In genomic region chr4:185290656-185291055, GRCh38 we compare ENCODE assay signal across 22 cellular contexts.
A peak's percentile ranks its signal among the peaks of the same experiment; 100 is the strongest.
DNase-seq lines count a peak whose midpoint lies in the region; ATAC-seq, FAIRE-seq and TF ChIP-seq lines count a peak whose summit lies in the region.
"Had no signal": no experiment of that assay in that cellular context is flagged by ENCODE, and none has a peak within 500 bp of the region (broad histone marks: within the 10 kb centered on the region; RNA-seq: fewer than 3 reads in every experiment).

No MANE protein-coding gene starts in this region.

- ATAC-seq in GM12878 (no peak), upper lobe of right lung (no peak)
- ATAC-seq in activated T-cell treated with anti-CD3 and anti-CD28 coated beads, Interleukin-2, amount 50 U/mL, for 72 hours (replicated peaks in 1 of 2) = no peak
- ATAC-seq: GM23338 had no signal

- no peak for TF ChIP-seq EP300 in GM12878 (IDR thresholded peaks at IDR 0.05; ENCODE audit: borderline replicate concordance in 1 of 2, control insufficient read depth in 1 of 2, low read depth in 2 of 2, low read length in 2 of 2)

- H3K36me3 Mint-ChIP-seq in endothelial cell (ENCODE audit: low read depth, unreplicated experiment) (peaks cover 4% of the 10 kb centered on the region), nephron progenitor cell (ENCODE audit: low read depth) (peaks cover 32% of the 10 kb centered on the region)
- peaks cover 0 to 4% of the 10 kb centered on the region in 2 donors for H3K36me3 Mint-ChIP-seq in activated T-cell treated with anti-CD3 and anti-CD28 coated beads, Interleukin-2, amount 50 U/mL, for 72 hours (ENCODE audit: insufficient read depth in 2 of 2)

- no peak for TF ChIP-seq RAD21 in GM12878 (IDR thresholded peaks at IDR 0.05; ENCODE audit: insufficient read depth, low read depth, low read length)

- H3K9me3 ChIP-seq in GM12878 (replicated peaks; ENCODE audit: control insufficient read depth, insufficient read depth, low read length) = no peaks in the 10 kb centered on the region
- no peaks in the 10 kb centered on the region for H3K9me3 ChIP-seq in upper lobe of right lung
- H3K9me3 ChIP-seq: BE2C had no signal

- H3K9ac ChIP-seq in GM12878 (ENCODE audit: control insufficient read depth, insufficient read depth, low read length) = no peak overlapping the region

- H3K27ac ChIP-seq in GM12878 (ENCODE audit: control insufficient read depth, insufficient read depth) (no peak overlapping the region), upper lobe of right lung (peak overlapping the region; percentile 19)

- no peak overlapping the region for H3K4me3 ChIP-seq in GM12878
- peak overlapping the region; percentile 2 for H3K4me3 ChIP-seq in upper lobe of right lung
- H3K4me3 ChIP-seq: GM23338 had no signal

- RAD21 ChIA-PET in GM12878 (lab: Charles Lee; ENCODE audit: unreplicated experiment) = no interaction called here

- SMC1A ChIA-PET in GM12878 (lab: Charles Lee; ENCODE audit: uncharacterized antibody, unreplicated experiment) = interaction anchor here (0.8 to 1.5 kb wide), 3 partner anchors 15 to 167 kb away, joined by 3 to 4 read pairs (median 3); no protein-coding TSS in a partner anchor

- H3K4me3 Mint-ChIP-seq in endothelial cell (ENCODE audit: unreplicated experiment) (peak overlapping the region; percentile 14), nephron progenitor cell (no peak overlapping the region)
- no peak overlapping the region for H3K4me3 Mint-ChIP-seq in activated T-cell treated with anti-CD3 and anti-CD28 coated beads, Interleukin-2, amount 50 U/mL, for 72 hours
- H3K4me3 Mint-ChIP-seq: CD4-positive, CD25-positive, alpha-beta regulatory T cell; CD8-positive, alpha-beta memory T cell; GM23338 had no signal

- TF ChIP-seq CTCF in GM12878 (IDR thresholded peaks at IDR 0.05 in 2 of 3, conservative IDR thresholded peaks at IDR 0.05 in 1 of 3; ENCODE audit: control insufficient read depth in 2 of 3, extremely low read depth in 1 of 3, insufficient read depth in 1 of 3, low read depth in 3 of 3, low read length in 3 of 3) = no peak
- no peak for TF ChIP-seq CTCF in endothelial cell (IDR thresholded peaks at IDR 0.05; ENCODE audit: unreplicated experiment)
- no peak for TF ChIP-seq CTCF in nephron progenitor cell (IDR thresholded peaks at IDR 0.05)
- TF ChIP-seq CTCF in upper lobe of right lung (IDR thresholded peaks at IDR 0.05) = no peak

- POLR2A ChIA-PET in GM12878 (lab: Charles Lee) = interaction anchor here (0.7 kb wide), 1 partner anchor 9 kb away, joined by 3 read pairs; no protein-coding TSS in a partner anchor

- 66% methylated on average over 5 of the region's 5 CpGs for WGBS in GM12878 (ENCODE audit: insufficient coverage, insufficient replicate concordance, low lambda C conversion rate, missing lambda C conversion rate)

- H3K27ac Mint-ChIP-seq in endothelial cell (ENCODE audit: unreplicated experiment) (peak overlapping the region; percentile 83), nephron progenitor cell (peak overlapping the region; percentile 22)
- H3K27ac Mint-ChIP-seq in activated T-cell treated with anti-CD3 and anti-CD28 coated beads, Interleukin-2, amount 50 U/mL, for 72 hours = no peak overlapping the region
- H3K27ac Mint-ChIP-seq: GM23338 had no signal

- in situ Hi-C loops in GM12878 (cut with MboI) = no loop called here

- intact Hi-C loops in GM12878 (cut with micrococcal nuclease; ENCODE audit: unreplicated experiment) = no loop called here
- intact Hi-C loops in upper lobe of right lung (cut with DNase I) = no loop called here

- H3K4me1 ChIP-seq in GM12878 (ENCODE audit: control insufficient read depth, insufficient read depth, low read length) (no peaks in the 10 kb centered on the region), upper lobe of right lung (no peaks in the 10 kb centered on the region)
- H3K4me1 ChIP-seq: BE2C had no signal

- H3K9me3 Mint-ChIP-seq in endothelial cell (ENCODE audit: unreplicated experiment) (no peaks in the 10 kb centered on the region), nephron progenitor cell (peaks cover 17% of the 10 kb centered on the region)
- H3K9me3 Mint-ChIP-seq in activated T-cell treated with anti-CD3 and anti-CD28 coated beads, Interleukin-2, amount 50 U/mL, for 72 hours = no peaks in the 10 kb centered on the region
- H3K9me3 Mint-ChIP-seq: CD4-positive, CD25-positive, alpha-beta regulatory T cell; GM23338 had no signal

- no peak for TF ChIP-seq POLR2A in GM12878 (IDR thresholded peaks at IDR 0.05; ENCODE audit: low read depth, low read length)

- no peaks in the 10 kb centered on the region for H3K79me2 ChIP-seq in GM12878 (ENCODE audit: control insufficient read depth, insufficient read depth, low read length)

- TSS peak; percentile 2 for BruUV-seq in GM12878 (replicated peaks; lab: Mats Ljungman, UMichigan)

- CTCF ChIA-PET in GM12878 (lab: Yijun Ruan, JAX) = no interaction called here

- peaks cover 2% of the 10 kb centered on the region for H3K27me3 Mint-ChIP-seq in endothelial cell (ENCODE audit: unreplicated experiment)
- no peaks in the 10 kb centered on the region for H3K27me3 Mint-ChIP-seq in nephron progenitor cell (ENCODE audit: low read depth, poor library complexity)
- H3K27me3 Mint-ChIP-seq in activated T-cell treated with anti-CD3 and anti-CD28 coated beads, Interleukin-2, amount 50 U/mL, for 72 hours (ENCODE audit: low read depth) = no peaks in the 10 kb centered on the region
- H3K27me3 Mint-ChIP-seq: CD4-positive, CD25-positive, alpha-beta regulatory T cell; CD8-positive, alpha-beta memory T cell had no signal

- H3K27me3 ChIP-seq in GM12878 (replicated peaks in 1 of 2; ENCODE audit: control insufficient read depth in 2 of 2, insufficient read depth in 2 of 2, low read length in 1 of 2) (no peaks in the 10 kb centered on the region), upper lobe of right lung (no peaks in the 10 kb centered on the region)
- H3K27me3 ChIP-seq: BE2C had no signal

- H3K4me1 Mint-ChIP-seq in endothelial cell (ENCODE audit: unreplicated experiment) (peaks cover 33% of the 10 kb centered on the region), nephron progenitor cell (peaks cover 23% of the 10 kb centered on the region)
- no peaks in the 10 kb centered on the region for H3K4me1 Mint-ChIP-seq in activated T-cell treated with anti-CD3 and anti-CD28 coated beads, Interleukin-2, amount 50 U/mL, for 72 hours (ENCODE audit: low read depth)
- H3K4me1 Mint-ChIP-seq: CD4-positive, CD25-positive, alpha-beta regulatory T cell; CD8-positive, alpha-beta memory T cell had no signal

- H4K20me1 ChIP-seq in GM12878 (ENCODE audit: control insufficient read depth, insufficient read depth) = no peaks in the 10 kb centered on the region; the same call in 1 of the 2 replicates

- H2AFZ ChIP-seq in GM12878 (ENCODE audit: control insufficient read depth, low read depth, low read length) = no peak overlapping the region
- H2AFZ ChIP-seq: GM23338 had no signal

- peaks cover 13 to 55% of the 10 kb centered on the region in 2 experiments for H3K36me3 ChIP-seq in GM12878 (ENCODE audit: control insufficient read depth in 2 of 2, insufficient read depth in 2 of 2, low read length in 1 of 2)
- peaks cover 32% of the 10 kb centered on the region for H3K36me3 ChIP-seq in upper lobe of right lung
- H3K36me3 ChIP-seq: BE2C had no signal

- no peak overlapping the region for H3K4me2 ChIP-seq in GM12878 (ENCODE audit: control insufficient read depth, insufficient read depth)
- H3K4me2 ChIP-seq: GM23338 had no signal

- FAIRE-seq in GM12878 (lab: Jason Lieb, UNC) = no peak
- FAIRE-seq: A204.1, GM12891, GM19239 had no signal

- no peak for DNase-seq in GM12878 (ENCODE audit: low read depth, low spot score)
- DNase-seq in endothelial cell (ENCODE audit: low spot score) = no peak
- no peak for DNase-seq in nephron progenitor cell
- DNase-seq in upper lobe of right lung = no peak
- DNase-seq in activated T-cell treated with anti-CD3 and anti-CD28 coated beads, Interleukin-2, amount 50 U/mL, for 72 hours = no peak
- no peak for DNase-seq in HCEC 1CT
- no peak for DNase-seq in mucosa of gallbladder (ENCODE audit: low spot score)
- DNase-seq: ACHN; BE2C; C1 segment of cervical spinal cord; CD4-positive, CD25-positive, alpha-beta regulatory T cell; CD8-positive, alpha-beta memory T cell; COR-L47; DMS 273 treated with DMSO at 0.1 percent for 48 hours; DMS53; DND-41; EL; H7 had no signal

TF ChIP-seq in GM12878, 131 proteins besides CTCF, POLR2A, EP300 and RAD21:
- TF ChIP-seq PBX3 (IDR thresholded peaks at IDR 0.05; ENCODE audit: insufficient replicate concordance, low read depth, low read length) (no peak), ELK1 (IDR thresholded peaks at IDR 0.05; ENCODE audit: low read depth, low read length) (no peak), ZNF622 (IDR thresholded peaks at IDR 0.05) (no peak), EED (IDR thresholded peaks at IDR 0.05; ENCODE audit: low read depth) (no peak), KAT2A (conservative IDR thresholded peaks at IDR 0.05; ENCODE audit: control insufficient read depth, low read depth, low read length) (no peak), SUZ12 (IDR thresholded peaks at IDR 0.05; ENCODE audit: unreplicated experiment) (no peak), MYC (IDR thresholded peaks at IDR 0.05; ENCODE audit: insufficient read depth, insufficient read length, insufficient replicate concordance, low read length, severe bottlenecking) (no peak), ZNF384 (IDR thresholded peaks at IDR 0.05; ENCODE audit: borderline replicate concordance, low read depth, low read length) (no peak), IKZF1 (conservative IDR thresholded peaks at IDR 0.05) (no peak)
